ENCODE assay signal across 3 cellular contexts in the genomic region with DNA sequence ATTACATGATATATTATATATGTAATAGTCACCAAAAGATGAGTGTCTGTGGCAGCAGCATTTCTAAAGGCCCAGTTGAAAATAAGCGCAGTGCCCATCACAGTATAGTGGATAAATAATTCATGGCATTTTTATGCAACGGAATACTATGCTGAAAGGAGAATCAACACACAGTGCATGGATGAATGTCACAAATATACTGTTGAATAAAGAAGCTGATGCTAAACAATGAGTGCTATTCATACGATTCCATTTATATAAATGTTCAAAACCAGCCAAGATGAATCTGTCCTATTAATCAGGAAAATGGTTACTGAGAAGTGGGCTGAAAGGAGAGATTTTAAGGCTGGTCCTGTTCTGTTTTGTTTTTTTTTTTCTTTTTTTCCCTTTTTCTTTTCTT.
"Had no signal": no experiment of that assay in that cellular context is flagged by ENCODE, and none has a peak within 500 bp of the region (broad histone marks: within the 10 kb centered on the region; RNA-seq: fewer than 3 reads in every experiment).

No MANE protein-coding gene starts in this region.

- H3K4me3 ChIP-seq: GM12878 had no signal

- DNase-seq: GDM1, GF-D8 had no signal

- ATAC-seq: GM12878 had no signal
